ENCODE assay signal across 1 cellular context in genomic region chr10:72692897-72693598, GRCh38.
TF ChIP-seq lines count a peak whose summit lies in the region.

No MANE protein-coding gene starts in this region.

TF ChIP-seq in HepG2, 621 proteins besides CTCF, POLR2A, EP300 and RAD21 (continued from another document):
- 0 out of 2 replicates have a peak, but pooled peaks have one; percentile 14 for TF ChIP-seq ZBTB40 (IDR thresholded peaks at IDR 0.05)
- TF ChIP-seq ZBTB40 (CRISPR knock-in tag; IDR thresholded peaks at IDR 0.05) = no peak
- TF ChIP-seq ZNF430 (CRISPR knock-in tag; IDR thresholded peaks at IDR 0.05) = 0 out of 2 replicates have a peak, but pooled peaks have one; percentile 22
- TF ChIP-seq ZNF354B (CRISPR knock-in tag; IDR thresholded peaks at IDR 0.05) = no peak
